In genomic region chr2:10908195-10908594, GRCh38 we compare ENCODE assay signal across 1 cellular context.
TF ChIP-seq lines count a peak whose summit lies in the region.

No MANE protein-coding gene starts in this region.

TF ChIP-seq in IMR-90, 13 proteins besides CTCF, POLR2A, EP300 and RAD21:
- no peak for TF ChIP-seq ELK1 (IDR thresholded peaks at IDR 0.05; ENCODE audit: borderline replicate concordance, low read depth, low read length)
- TF ChIP-seq SMC3 (IDR thresholded peaks at IDR 0.05; ENCODE audit: low read depth, low read length): no peak
- no peak for TF ChIP-seq BHLHE40 (IDR thresholded peaks at IDR 0.05; ENCODE audit: low read depth, low read length)
- no peak for TF ChIP-seq CEBPB (IDR thresholded peaks at IDR 0.05; ENCODE audit: low read depth, low read length)
- TF ChIP-seq RFX5 (IDR thresholded peaks at IDR 0.05; ENCODE audit: low read depth, low read length): no peak
- no peak for TF ChIP-seq CHD1 (IDR thresholded peaks at IDR 0.05; ENCODE audit: low read depth, low read length)
- no peak for TF ChIP-seq FOS (IDR thresholded peaks at IDR 0.05; ENCODE audit: low read depth, low read length)
- TF ChIP-seq MXI1 (IDR thresholded peaks at IDR 0.05; ENCODE audit: borderline replicate concordance, low read depth, low read length): no peak
- TF ChIP-seq NFE2L2 (IDR thresholded peaks at IDR 0.05; ENCODE audit: low read depth, low read length): no peak
- no peak for TF ChIP-seq RCOR1 (IDR thresholded peaks at IDR 0.05; ENCODE audit: insufficient replicate concordance, low read length)
- TF ChIP-seq, protein P1, sequence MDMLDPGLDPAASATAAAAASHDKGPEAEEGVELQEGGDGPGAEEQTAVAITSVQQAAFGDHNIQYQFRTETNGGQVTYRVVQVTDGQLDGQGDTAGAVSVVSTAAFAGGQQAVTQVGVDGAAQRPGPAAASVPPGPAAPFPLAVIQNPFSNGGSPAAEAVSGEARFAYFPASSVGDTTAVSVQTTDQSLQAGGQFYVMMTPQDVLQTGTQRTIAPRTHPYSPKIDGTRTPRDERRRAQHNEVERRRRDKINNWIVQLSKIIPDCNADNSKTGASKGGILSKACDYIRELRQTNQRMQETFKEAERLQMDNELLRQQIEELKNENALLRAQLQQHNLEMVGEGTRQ (IDR thresholded peaks at IDR 0.05; ENCODE audit: low read depth, low read length): no peak
- TF ChIP-seq MAZ (IDR thresholded peaks at IDR 0.05; ENCODE audit: borderline replicate concordance, low read depth, low read length): no peak
